13 cellular contexts compared by ENCODE assay signal in the genomic region with DNA sequence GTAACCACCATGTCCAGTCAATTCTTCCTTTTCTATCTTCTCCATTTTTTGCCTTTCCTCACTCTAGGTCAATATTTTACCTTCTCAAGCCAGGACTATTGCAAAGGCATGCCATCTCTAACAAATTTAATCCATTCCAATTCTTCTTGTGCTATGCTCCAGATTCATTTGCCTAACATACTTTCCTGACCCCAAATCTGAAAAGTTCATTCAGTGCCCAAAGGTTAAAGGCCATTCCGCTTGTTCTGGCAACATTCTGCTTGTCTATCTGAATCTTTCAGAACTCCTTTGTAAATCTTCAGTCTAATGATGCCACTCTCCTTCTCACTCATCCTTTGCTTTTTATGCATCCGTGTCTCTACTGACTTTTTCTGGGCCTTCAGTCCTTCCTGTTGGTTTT. TPM values are rescaled to one million over a fixed set of nuclear protein-coding genes. Genes with fewer than 3 reads are reported as not detected.
DNase-seq lines count a peak whose midpoint lies in the region; ATAC-seq and TF ChIP-seq lines count a peak whose summit lies in the region.
"Had no signal": no experiment of that assay in that cellular context is flagged by ENCODE, and none has a peak within 500 bp of the region (broad histone marks: within the 10 kb centered on the region; RNA-seq: fewer than 3 reads in every experiment).

No MANE protein-coding gene starts in this region.

- TF ChIP-seq CTCF in Loucy (conservative IDR thresholded peaks at IDR 0.05; ENCODE audit: low read length) (no peak), OCI-LY3 (IDR thresholded peaks at IDR 0.05; ENCODE audit: low read depth, low read length) (no peak), right lobe of liver (IDR thresholded peaks at IDR 0.05) (no peak)

- H3K4me2 ChIP-seq in Loucy (ENCODE audit: low read depth, low read length, poor library complexity, severe bottlenecking) (no peak overlapping the region), OCI-LY3 (ENCODE audit: low read length) (peak overlapping the region; percentile 23)
- H3K4me2 ChIP-seq: GM23338 had no signal

- 28% methylated on average over 2 of the region's 2 CpGs for WGBS in right lobe of liver (ENCODE audit: insufficient coverage, low coverage, low lambda C conversion rate, missing lambda C conversion rate)

- no peaks in the 10 kb centered on the region for H3K36me3 ChIP-seq in Loucy (ENCODE audit: insufficient read depth, low read length)
- H3K36me3 ChIP-seq in OCI-LY3 (replicated peaks; ENCODE audit: low read depth, low read length), result no peaks in the 10 kb centered on the region
- no peaks in the 10 kb centered on the region for H3K36me3 ChIP-seq in right lobe of liver

- no peaks in the 10 kb centered on the region for H3F3A ChIP-seq in Loucy (ENCODE audit: low read depth)

- H3K9ac ChIP-seq in Loucy (ENCODE audit: low read depth, low read length, poor library complexity, severe bottlenecking) (no peak overlapping the region), OCI-LY3 (ENCODE audit: low read length) (no peak overlapping the region)

- H3K27me3 ChIP-seq in Loucy (ENCODE audit: insufficient read depth, low read length, poor library complexity, severe bottlenecking) (no peaks in the 10 kb centered on the region), OCI-LY3 (ENCODE audit: low read depth, low read length) (no peaks in the 10 kb centered on the region), right lobe of liver (no peaks in the 10 kb centered on the region)

- H3K4me1 ChIP-seq in Loucy (ENCODE audit: insufficient read depth, low read length, poor library complexity, severe bottlenecking), result no peaks in the 10 kb centered on the region
- peaks cover 17% of the 10 kb centered on the region for H3K4me1 ChIP-seq in OCI-LY3 (ENCODE audit: low read length)
- H3K4me1 ChIP-seq in right lobe of liver, result peaks cover 0 to 28% (median 11%) of the 10 kb centered on the region in 4 donors

- DNase-seq in right lobe of liver, result no peak
- no peak for DNase-seq in effector CD8-positive, alpha-beta T cell (lab: John Stamatoyannopoulos, UW)
- DNase-seq in stimulated activated CD4-positive, alpha-beta T cell treated with anti-CD3 and anti-CD28 coated beads, Interleukin-4, amount 100 ng/mL, for 1 hour, result no peak
- DNase-seq: AML-193; Caco-2; CD4-positive, alpha-beta T cell; HCEC 1CT had no signal

- ATAC-seq in right lobe of liver (peak; percentile 53 to 75 (median 64)), GM19324 (IDR thresholded peaks at IDR 0.05; ENCODE audit: low FRiP score, unreplicated experiment) (no peak)
- ATAC-seq: GM23338 had no signal

- H3K4me3 ChIP-seq in Loucy (ENCODE audit: low read length, poor library complexity, severe bottlenecking) (no peak overlapping the region), OCI-LY3 (ENCODE audit: low read length) (no peak overlapping the region), right lobe of liver (no peak overlapping the region)
- H3K4me3 ChIP-seq: GM23338 had no signal

- H4K20me1 ChIP-seq in Loucy (ENCODE audit: insufficient read depth, low read length, poor library complexity, severe bottlenecking) (no peaks in the 10 kb centered on the region), OCI-LY3 (ENCODE audit: insufficient read depth, low read length) (no peaks in the 10 kb centered on the region)

- H3K9me3 ChIP-seq in Loucy (ENCODE audit: insufficient read depth, low read depth, low read length) (no peaks in the 10 kb centered on the region), OCI-LY3 (ENCODE audit: insufficient read depth, low read length) (no peaks in the 10 kb centered on the region), right lobe of liver (no peaks in the 10 kb centered on the region)
- H3K9me3 ChIP-seq: Caco-2 had no signal

- no peaks in the 10 kb centered on the region for H3K79me2 ChIP-seq in Loucy (ENCODE audit: insufficient read depth, low read length)
- H3K79me2 ChIP-seq in OCI-LY3 (ENCODE audit: low read length), result no peaks in the 10 kb centered on the region

- 0 out of 2 replicates have a peak overlapping the region, but pooled peaks have one; percentile 17 for H2AFZ ChIP-seq in Loucy (ENCODE audit: low read length)
- peak overlapping the region; percentile 0; the same call in 1 of the 2 replicates for H2AFZ ChIP-seq in OCI-LY3 (ENCODE audit: low read depth, low read length)
- H2AFZ ChIP-seq: GM23338 had no signal

- no peak for TF ChIP-seq POLR2A in right lobe of liver (IDR thresholded peaks at IDR 0.05)

- no peaks in the 10 kb centered on the region for H3K9me2 ChIP-seq in Loucy (replicated peaks; ENCODE audit: low read depth, low read length)

- intact Hi-C loops in right lobe of liver (cut with DNase I), result no loop called here

- no peak overlapping the region for H3K27ac ChIP-seq in OCI-LY3 (ENCODE audit: low read length)
- peak overlapping the region in 1 of 3 donors; percentile 70 for H3K27ac ChIP-seq in right lobe of liver
- H3K27ac ChIP-seq: C4-2B, HL-60 had no signal

RNA-seq across cellular contexts. Expression of gene THAP10, which starts 15.6 kb away (rescaled TPM):
- 1 to 10 TPM in 5 of 6 experiments, under 1 TPM in 1; 0.83 to 2.8 (median 1.4) TPM for total RNA-seq in right lobe of liver
- total RNA-seq: CD4-positive, alpha-beta T cell had no signal

RNA-seq across cellular contexts. Expression of gene LRRC49, which starts 15.9 kb away (rescaled TPM):
- under 1 TPM; 0.25 to 0.79 (median 0.57) TPM for total RNA-seq in right lobe of liver

RNA-seq across cellular contexts. Expression of gene LARP6, which starts 22.7 kb away (rescaled TPM):
- total RNA-seq in right lobe of liver, result 10 to 100 TPM in 1 of 6 experiments, 1 to 10 TPM in 5; 1.3 to 13.7 (median 4.1) TPM
